In the genomic region with DNA sequence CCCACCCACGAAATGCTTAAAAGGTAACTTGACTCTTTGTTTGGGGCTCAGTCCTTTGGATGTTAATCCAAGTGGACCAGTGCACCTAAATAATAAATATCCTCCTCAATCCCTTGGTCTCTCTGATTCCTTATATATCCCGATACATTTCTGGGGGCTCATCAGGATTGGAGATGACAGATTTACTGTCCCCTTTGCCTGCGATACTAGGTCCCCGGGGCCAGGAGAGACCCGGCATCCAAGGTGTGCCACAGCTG, we compare ENCODE assay signal across 10 cellular contexts. TPM values are rescaled to one million over a fixed set of nuclear protein-coding genes. Genes with fewer than 3 reads are reported as not detected.
DNase-seq lines count a peak whose midpoint lies in the region; FAIRE-seq and TF ChIP-seq lines count a peak whose summit lies in the region.
"Had no signal": no experiment of that assay in that cellular context is flagged by ENCODE, and none has a peak within 500 bp of the region (broad histone marks: within the 10 kb centered on the region; RNA-seq: fewer than 3 reads in every experiment).

No MANE protein-coding gene starts in this region.

- intact Hi-C loops in breast epithelium (cut with DNase I; ENCODE audit: low total_unique reads) (no loop called here), MCF 10A (cut with micrococcal nuclease) (no loop called here)

- no peak overlapping the region for H3K4me3 Mint-ChIP-seq in MCF 10A (ENCODE audit: unreplicated experiment)

- peaks cover 7% of the 10 kb centered on the region for H3K36me3 Mint-ChIP-seq in MCF 10A (ENCODE audit: insufficient read depth, unreplicated experiment)

- peak overlapping the region; percentile 60 to 88 (median 68) for H3K4me3 ChIP-seq in breast epithelium
- peak overlapping the region; percentile 42 for H3K4me3 ChIP-seq in bronchial epithelial cell (ENCODE audit: low read depth, low read length)
- H3K4me3 ChIP-seq in urinary bladder (ENCODE audit: low read depth, low read length) = peak overlapping the region; percentile 49

- H3K4me1 Mint-ChIP-seq in MCF 10A (ENCODE audit: insufficient read depth, unreplicated experiment) = peaks cover 22% of the 10 kb centered on the region

- TF ChIP-seq CTCF in breast epithelium (IDR thresholded peaks at IDR 0.05) (no peak), MCF 10A (IDR thresholded peaks at IDR 0.05; ENCODE audit: unreplicated experiment) (no peak), bronchial epithelial cell (IDR thresholded peaks at IDR 0.05; ENCODE audit: insufficient read depth, low read length, severe bottlenecking) (no peak)

- H3K36me3 ChIP-seq in breast epithelium = no peaks in the 10 kb centered on the region
- no peaks in the 10 kb centered on the region for H3K36me3 ChIP-seq in bronchial epithelial cell (ENCODE audit: control insufficient read depth, insufficient read depth, low read length)
- no peaks in the 10 kb centered on the region for H3K36me3 ChIP-seq in urinary bladder (ENCODE audit: insufficient read depth)

- peak overlapping the region; percentile 97 for H3K27ac ChIP-seq in breast epithelium
- H3K27ac ChIP-seq in urinary bladder (ENCODE audit: low read depth) = peak overlapping the region; percentile 94

- WGBS in urinary bladder = 16% methylated on average over 5 of the region's 5 CpGs

- CTCF ChIA-PET in MCF 10A (lab: Yijun Ruan, JAX) = interaction anchor here (3.4 to 4.6 kb wide), 2 partner anchors 33 to 128 kb away, joined by 32 to 35 read pairs; no protein-coding TSS in a partner anchor

- H3K9me3 ChIP-seq in breast epithelium = no peaks in the 10 kb centered on the region

- no peak for DNase-seq in breast epithelium (ENCODE audit: low spot score in 2 of 2)
- DNase-seq in MCF 10A (ENCODE audit: unreplicated experiment) = no peak
- no peak for DNase-seq in bronchial epithelial cell (ENCODE audit: low read depth)
- peak; percentile 57 for DNase-seq in midbrain (lab: John Stamatoyannopoulos, UW)
- DNase-seq in DMS 273 (lab: John Stamatoyannopoulos, UW; ENCODE audit: unreplicated experiment) = no peak
- no peak for DNase-seq in superior temporal gyrus (ENCODE audit: extremely low spot score)
- DNase-seq in stimulated activated CD4-positive, alpha-beta T cell treated with anti-CD3 and anti-CD28 coated beads, Interleukin-4, amount 100 ng/mL, for 4 hours = no peak
- DNase-seq: activated effector memory CD4-positive, alpha-beta T cell treated with anti-CD3 and anti-CD28 coated beads, Interleukin-2, amount 50 U/mL, for 16 hours had no signal

- H3K4me1 ChIP-seq in breast epithelium (peaks cover 0 to 6% of the 10 kb centered on the region in 2 donors), urinary bladder (ENCODE audit: insufficient read depth) (no peaks in the 10 kb centered on the region)

- no peaks in the 10 kb centered on the region for H3K27me3 ChIP-seq in breast epithelium
- H3K27me3 ChIP-seq in bronchial epithelial cell (ENCODE audit: control insufficient read depth, insufficient read depth, low read length) = no peaks in the 10 kb centered on the region

- no peak for TF ChIP-seq POLR2A in breast epithelium (IDR thresholded peaks at IDR 0.05)

- H3K9me3 Mint-ChIP-seq in MCF 10A (ENCODE audit: unreplicated experiment) = peaks cover 4% of the 10 kb centered on the region

- no TSS peak for BruUV-seq in MCF 10A (replicated peaks; lab: Mats Ljungman, UMichigan)

- no peak overlapping the region for H3K27ac Mint-ChIP-seq in MCF 10A (ENCODE audit: low read depth, unreplicated experiment)

- H3K27me3 Mint-ChIP-seq in MCF 10A (ENCODE audit: insufficient read depth, unreplicated experiment) = no peaks in the 10 kb centered on the region

- FAIRE-seq in bronchial epithelial cell (lab: Jason Lieb, UNC) = no peak

- POLR2A ChIA-PET in MCF 10A (lab: Yijun Ruan, JAX) = interaction anchor here (0.8 to 5.9 kb wide), 9 partner anchors 11 to 1666 kb away, joined by 3 to 135 read pairs (median 15); partner anchors contain the start of genes GABARAPL1 and RIMKLB

RNA-seq across cellular contexts. Expression of gene KLRK1, which starts 26.2 kb away (rescaled TPM):
- total RNA-seq in breast epithelium (1 to 10 TPM; 2.6 to 7.0 (median 3.8) TPM), MCF 10A (2022) (0.54 and 2.3 TPM in 2 replicates), bronchial epithelial cell (not detected in 2 replicates), urinary bladder (1.3 TPM)
- polyA plus RNA-seq in urinary bladder = 1.9 TPM

RNA-seq across cellular contexts. Expression of gene KLRC4, which starts 46.0 kb away (rescaled TPM):
- total RNA-seq in breast epithelium = 1 to 10 TPM in 1 of 3 donors, under 1 TPM in 1, not detected in 1; 0.66 to 1.5 TPM
- total RNA-seq in MCF 10A (2022) = 0.66 and 0.84 TPM in 2 replicates
- total RNA-seq in bronchial epithelial cell = not detected in 2 replicates
- total RNA-seq in urinary bladder = 0.37 TPM
- polyA plus RNA-seq in urinary bladder = 0.23 TPM

RNA-seq across cellular contexts. Expression of gene KLRD1, which starts 55.9 kb away (rescaled TPM):
- total RNA-seq in breast epithelium (1 to 10 TPM in 2 of 3 donors, under 1 TPM in 1; 0.96 to 2.5 (median 2.3) TPM), MCF 10A (2022) (not detected in 2 replicates), bronchial epithelial cell (0.26 and 0.53 TPM in 2 replicates), urinary bladder (1.0 TPM)
- 1.2 TPM for polyA plus RNA-seq in urinary bladder

RNA-seq across cellular contexts. Expression of gene KLRC3, which starts 56.8 kb away (rescaled TPM):
- total RNA-seq in breast epithelium = not detected
- total RNA-seq in MCF 10A (2022) = 0.81 and 2.3 TPM in 2 replicates
- total RNA-seq in bronchial epithelial cell = not detected in 2 replicates
- total RNA-seq in urinary bladder = 0.69 TPM
- 0.49 TPM for polyA plus RNA-seq in urinary bladder
- total RNA-seq: subcutaneous adipose tissue had no signal
